In genomic region chr3:147422226-147422933, GRCh38 we compare ENCODE assay signal across 14 cellular contexts. TPM values are rescaled to one million over a fixed set of nuclear protein-coding genes. Genes with fewer than 3 reads are reported as not detected.
A peak's percentile ranks its signal among the peaks of the same experiment; 100 is the strongest.
DNase-seq lines count a peak whose midpoint lies in the region; TF ChIP-seq lines count a peak whose summit lies in the region.
"Had no signal": no experiment of that assay in that cellular context is flagged by ENCODE, and none has a peak within 500 bp of the region (broad histone marks: within the 10 kb centered on the region; RNA-seq: fewer than 3 reads in every experiment).

No MANE protein-coding gene starts in this region.

- TF ChIP-seq CTCF in WERI-Rb-1 (IDR thresholded peaks at IDR 0.05; ENCODE audit: low read depth, low read length) (no peak), progenitor cell of endocrine pancreas (IDR thresholded peaks at IDR 0.05; ENCODE audit: unreplicated experiment) (no peak)

- peaks cover 92% of the 10 kb centered on the region for H3K27me3 Mint-ChIP-seq in progenitor cell of endocrine pancreas

- H3K4me3 ChIP-seq in WERI-Rb-1 (ENCODE audit: low read depth, low read length) (peak overlapping the region; percentile 47), skeletal muscle satellite cell (ENCODE audit: low read length) (no peak overlapping the region)
- H3K4me3 ChIP-seq: ovary had no signal

- H3K4me3 Mint-ChIP-seq in progenitor cell of endocrine pancreas (ENCODE audit: low read depth), result no peak overlapping the region
- H3K4me3 Mint-ChIP-seq: activated CD4-positive, alpha-beta memory T cell treated with anti-CD3 and anti-CD28 coated beads for 36 hours had no signal

- H3K4me1 ChIP-seq in skeletal muscle satellite cell (ENCODE audit: control insufficient read depth, insufficient read depth, low read length), result peaks cover 14% of the 10 kb centered on the region

- peak overlapping the region; percentile 91 for H3K4me2 ChIP-seq in skeletal muscle satellite cell (ENCODE audit: low read length)

- no peaks in the 10 kb centered on the region for H3K9me3 Mint-ChIP-seq in progenitor cell of endocrine pancreas (ENCODE audit: low read depth)

- H3K9me3 ChIP-seq in WERI-Rb-1 (ENCODE audit: severe bottlenecking), result no peaks in the 10 kb centered on the region
- H3K9me3 ChIP-seq in skeletal muscle satellite cell (replicated peaks; ENCODE audit: low read length), result no peaks in the 10 kb centered on the region
- H3K9me3 ChIP-seq: left ventricle myocardium inferior, ovary had no signal

- H3K36me3 Mint-ChIP-seq in progenitor cell of endocrine pancreas (ENCODE audit: insufficient read depth), result no peaks in the 10 kb centered on the region

- DNase-seq in WERI-Rb-1 (peak; percentile 37), brain pericyte (ENCODE audit: low read depth, low spot score) (peak; percentile 57), amygdala (lab: John Stamatoyannopoulos, UW) (no peak), NCI-H2227 (lab: John Stamatoyannopoulos, UW; ENCODE audit: unreplicated experiment) (no peak), progenitor cell of endocrine pancreas (ENCODE audit: low spot score, unreplicated experiment) (no peak)
- DNase-seq: activated CD4-positive, alpha-beta memory T cell treated with anti-CD3 and anti-CD28 coated beads for 36 hours; foreskin melanocyte; left ventricle myocardium inferior; NCI-H1417; NCI-H526; ovary; stimulated activated CD4-positive, alpha-beta T cell treated with anti-CD3 and anti-CD28 coated beads, Interleukin-2, amount 100 ng/mL, for 48 hours had no signal

- H3K27me3 ChIP-seq in WERI-Rb-1 (ENCODE audit: insufficient read depth, low read depth, severe bottlenecking), result peaks cover 2% of the 10 kb centered on the region
- H3K27me3 ChIP-seq in layer of hippocampus (ENCODE audit: control insufficient read depth, insufficient read depth, low read length), result peaks cover 15% of the 10 kb centered on the region
- H3K27me3 ChIP-seq in skeletal muscle satellite cell (ENCODE audit: control insufficient read depth, insufficient read depth, low read length), result no peaks in the 10 kb centered on the region
- H3K27me3 ChIP-seq: ovary had no signal

- H3K36me3 ChIP-seq in WERI-Rb-1, result no peaks in the 10 kb centered on the region
- no peaks in the 10 kb centered on the region for H3K36me3 ChIP-seq in skeletal muscle satellite cell (ENCODE audit: insufficient read depth, low read length)
- H3K36me3 ChIP-seq: left ventricle myocardium inferior, ovary had no signal

- no peak overlapping the region for H3K27ac Mint-ChIP-seq in progenitor cell of endocrine pancreas
- H3K27ac Mint-ChIP-seq: activated CD4-positive, alpha-beta memory T cell treated with anti-CD3 and anti-CD28 coated beads for 36 hours had no signal

- no peak overlapping the region for H3K27ac ChIP-seq in WERI-Rb-1
- peak overlapping the region; percentile 55 for H3K27ac ChIP-seq in layer of hippocampus (ENCODE audit: low read depth, low read length)
- H3K27ac ChIP-seq: left ventricle myocardium inferior, ovary had no signal

- peaks cover 8% of the 10 kb centered on the region for H3K4me1 Mint-ChIP-seq in progenitor cell of endocrine pancreas (ENCODE audit: low read depth)

- no peak overlapping the region for H3K9ac ChIP-seq in skeletal muscle satellite cell (ENCODE audit: low read depth, low read length)

RNA-seq across cellular contexts. Expression of gene ZIC1, which starts 13.2 kb away (rescaled TPM):
- under 0.01 and 1.1 TPM in 2 replicates for total RNA-seq in skeletal muscle satellite cell (2012; rRNA removed)
- 0.40 and 0.77 TPM in 2 replicates for total RNA-seq in progenitor cell of endocrine pancreas
- total RNA-seq: activated CD4-positive, alpha-beta memory T cell treated with anti-CD3 and anti-CD28 coated beads for 36 hours; left ventricle myocardium inferior had no signal

RNA-seq across cellular contexts. Expression of gene ZIC4, which starts 16.0 kb away (rescaled TPM):
- total RNA-seq in skeletal muscle satellite cell (2012; rRNA removed), result 0.44 TPM in 1 of 2 replicates, not detected in the other
- total RNA-seq in progenitor cell of endocrine pancreas, result not detected in 2 replicates
- total RNA-seq: activated CD4-positive, alpha-beta memory T cell treated with anti-CD3 and anti-CD28 coated beads for 36 hours; left ventricle myocardium inferior; ovary had no signal

Comparison
In these comparisons a context has a peak if more than half of its experiments do, and no peak if none do; other contexts are left out.
1. DNase-seq: peak in WERI-Rb-1 (single experiment) and brain pericyte (single experiment); none in amygdala (0 of 56), NCI-H2227 (single experiment) and progenitor cell of endocrine pancreas (single experiment).